ENCODE assay signal across 33 cellular contexts in the genomic region with DNA sequence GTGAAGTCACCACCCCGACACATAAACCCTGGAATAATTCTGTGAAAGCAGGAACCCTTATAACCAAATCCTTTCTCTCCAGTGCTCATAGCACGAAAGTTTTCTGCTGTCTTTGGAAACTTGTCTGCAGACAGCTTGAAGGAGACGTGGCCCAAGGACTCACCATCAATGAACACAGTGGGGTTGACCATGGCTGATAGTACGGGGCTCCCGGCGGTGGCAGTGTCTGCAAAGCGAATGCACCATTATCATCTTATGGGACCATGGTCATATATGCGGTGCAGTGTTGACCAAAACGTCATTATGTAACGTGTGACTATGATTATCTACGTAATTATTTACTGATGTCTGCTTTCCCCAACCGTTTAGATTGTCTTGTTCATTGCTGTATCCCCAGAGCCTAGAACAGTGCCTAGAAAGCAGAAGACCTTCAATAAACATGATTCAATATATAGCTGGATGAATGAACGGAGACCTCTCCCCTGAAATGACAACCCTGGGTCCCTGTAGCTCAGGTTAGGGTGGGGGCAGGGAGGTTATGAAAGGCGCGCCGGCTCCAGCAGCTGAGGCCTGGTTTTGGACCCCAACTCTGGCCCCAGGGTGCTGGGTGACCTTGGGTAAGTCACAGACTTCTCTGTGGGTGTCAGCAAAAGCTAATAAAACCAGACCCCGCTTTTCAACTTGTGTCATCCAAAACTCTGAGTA.
"Had no signal": no experiment of that assay in that cellular context is flagged by ENCODE, and none has a peak within 500 bp of the region (broad histone marks: within the 10 kb centered on the region; RNA-seq: fewer than 3 reads in every experiment).

No MANE protein-coding gene starts in this region.

- H3K27ac Mint-ChIP-seq: activated naive CD4-positive, alpha-beta T cell treated with anti-CD3 and anti-CD28 coated beads, Interleukin-2, amount 10 ng/mL, durations not matched to agents 7 days and 5 days; activated naive CD8-positive, alpha-beta T cell treated with anti-CD3 and anti-CD28 coated beads, Interleukin-2, amount 10 ng/mL, durations not matched to agents 7 days and 5 days; activated T-helper 1 cell treated with anti-CD3 and anti-CD28 coated beads, Interleukin-12 subunit alpha, Interleukin-12 subunit beta, Interleukin-2, Interleukin-4 antibody, amounts not matched to agents 30 ng/mL and 10 ng/mL and 1 ng/mL, durations not matched to agents 14 hours and 24 hours and 36 hours; effector memory CD8-positive, alpha-beta T cell; T-helper 1 cell treated with Interleukin-12 subunit alpha and Interleukin-12 subunit beta and Interleukin-4 antibody, amounts not matched to agents 30 μg/mL and 1 μg/mL, for 36 hours had no signal

- DNase-seq: activated CD4-positive, alpha-beta T cell treated with anti-CD3 and anti-CD28 coated beads for 4 hours; activated CD4-positive, alpha-beta T cell treated with anti-CD3 and anti-CD28 coated beads, Interleukin-2, amount 50 U/mL, for 4 hours; activated effector memory CD4-positive, alpha-beta T cell treated with anti-CD3 and anti-CD28 coated beads, Interleukin-2, amount 50 U/mL, for 16 hours; activated naive CD4-positive, alpha-beta T cell treated with anti-CD3 and anti-CD28 coated beads, Interleukin-2, amount 10 ng/mL, durations not matched to agents 7 days and 5 days; activated naive CD8-positive, alpha-beta T cell treated with anti-CD3 and anti-CD28 coated beads, Interleukin-2, amount 10 ng/mL, durations not matched to agents 7 days and 5 days; activated T-cell treated with anti-CD3 and anti-CD28 coated beads, Interleukin-2, amount 50 U/mL, for 1 hour; cortex of kidney; effector memory CD8-positive, alpha-beta T cell; erythroblast; left colon; lower lobe of right lung; mesenchymal stem cell; occipital lobe; right cardiac atrium; stimulated activated CD4-positive, alpha-beta T cell treated with anti-CD3 and anti-CD28 coated beads, Interleukin-2, amount 100 ng/mL, for 48 hours; stimulated activated naive CD4-positive, alpha-beta T cell treated with Interleukin-2 at 50 U/mL for 16 hours; SW 1271; T-helper 9 cell; testis; transverse colon; uterus had no signal

- H3K36me3 ChIP-seq: ascending aorta, cardiac muscle cell, gastroesophageal sphincter, lower lobe of right lung, transverse colon, uterus had no signal

- FAIRE-seq: keratinocyte, TTC549 had no signal

- H3K27ac ChIP-seq: ascending aorta, cardiac muscle cell, gastroesophageal sphincter, hepatocyte, lower lobe of right lung, testis, transverse colon, uterus, VCaP had no signal

- H3K36me3 Mint-ChIP-seq: activated naive CD4-positive, alpha-beta T cell treated with anti-CD3 and anti-CD28 coated beads, Interleukin-2, amount 10 ng/mL, durations not matched to agents 7 days and 5 days; activated naive CD8-positive, alpha-beta T cell treated with anti-CD3 and anti-CD28 coated beads, Interleukin-2, amount 10 ng/mL, durations not matched to agents 7 days and 5 days; brain had no signal

- H2AFZ ChIP-seq: hepatocyte had no signal

- ATAC-seq: effector memory CD8-positive, alpha-beta T cell; gastroesophageal sphincter; left colon; lower lobe of right lung; mucosa of descending colon; right cardiac atrium had no signal

- H3K4me3 Mint-ChIP-seq: activated naive CD4-positive, alpha-beta T cell treated with anti-CD3 and anti-CD28 coated beads, Interleukin-2, amount 10 ng/mL, durations not matched to agents 7 days and 5 days; activated naive CD8-positive, alpha-beta T cell treated with anti-CD3 and anti-CD28 coated beads, Interleukin-2, amount 10 ng/mL, durations not matched to agents 7 days and 5 days; activated T-helper 1 cell treated with anti-CD3 and anti-CD28 coated beads, Interleukin-12 subunit alpha, Interleukin-12 subunit beta, Interleukin-2, Interleukin-4 antibody, amounts not matched to agents 30 ng/mL and 10 ng/mL and 1 ng/mL, durations not matched to agents 14 hours and 24 hours and 36 hours; brain; effector memory CD8-positive, alpha-beta T cell; neural crest cell; T-helper 1 cell treated with Interleukin-12 subunit alpha and Interleukin-12 subunit beta and Interleukin-4 antibody, amounts not matched to agents 30 μg/mL and 1 μg/mL, for 36 hours had no signal

- H3K4me2 ChIP-seq: hepatocyte had no signal

- H3K27me3 ChIP-seq: hepatocyte, testis, uterus had no signal

- H3K9me3 Mint-ChIP-seq: activated naive CD4-positive, alpha-beta T cell treated with anti-CD3 and anti-CD28 coated beads, Interleukin-2, amount 10 ng/mL, durations not matched to agents 7 days and 5 days; activated naive CD8-positive, alpha-beta T cell treated with anti-CD3 and anti-CD28 coated beads, Interleukin-2, amount 10 ng/mL, durations not matched to agents 7 days and 5 days; activated T-helper 1 cell treated with anti-CD3 and anti-CD28 coated beads, Interleukin-12 subunit alpha, Interleukin-12 subunit beta, Interleukin-2, Interleukin-4 antibody, amounts not matched to agents 30 ng/mL and 10 ng/mL and 1 ng/mL, durations not matched to agents 14 hours and 24 hours and 36 hours; effector memory CD8-positive, alpha-beta T cell; neural crest cell; T-helper 1 cell treated with Interleukin-12 subunit alpha and Interleukin-12 subunit beta and Interleukin-4 antibody, amounts not matched to agents 30 μg/mL and 1 μg/mL, for 36 hours had no signal

- H3K4me1 ChIP-seq: ascending aorta, lower lobe of right lung, transverse colon, uterus had no signal

- H3K9me3 ChIP-seq: ascending aorta, gastroesophageal sphincter, lower lobe of right lung, mucosa of descending colon, testis, transverse colon, uterus had no signal

- H3K79me2 ChIP-seq: hepatocyte had no signal

- H3K4me3 ChIP-seq: ascending aorta, cardiac muscle cell, gastroesophageal sphincter, hepatocyte, lower lobe of right lung, mucosa of descending colon, testis, transverse colon, uterus had no signal

- H3K4me1 Mint-ChIP-seq: activated naive CD4-positive, alpha-beta T cell treated with anti-CD3 and anti-CD28 coated beads, Interleukin-2, amount 10 ng/mL, durations not matched to agents 7 days and 5 days; activated naive CD8-positive, alpha-beta T cell treated with anti-CD3 and anti-CD28 coated beads, Interleukin-2, amount 10 ng/mL, durations not matched to agents 7 days and 5 days had no signal
